Comparison of ENCODE assay signal across 26 cellular contexts in genomic region chr3:57586778-57587177, GRCh38. TPM values are rescaled to one million over a fixed set of nuclear protein-coding genes. Genes with fewer than 3 reads are reported as not detected.
DNase-seq lines count a peak whose midpoint lies in the region; ATAC-seq and TF ChIP-seq lines count a peak whose summit lies in the region.
"Had no signal": no experiment of that assay in that cellular context is flagged by ENCODE, and none has a peak within 500 bp of the region (broad histone marks: within the 10 kb centered on the region; RNA-seq: fewer than 3 reads in every experiment).

No MANE protein-coding gene starts in this region.

- TF ChIP-seq CTCF in VCaP (conservative IDR thresholded peaks at IDR 0.05) = no peak
- no peak for TF ChIP-seq CTCF in heart left ventricle (IDR thresholded peaks at IDR 0.05)

- H3K27ac ChIP-seq in VCaP = peak overlapping the region; percentile 80
- no peak overlapping the region for H3K27ac ChIP-seq in heart left ventricle
- H3K27ac ChIP-seq: coronary artery, lower lobe of right lung, right lobe of liver, suprapubic skin had no signal

- ATAC-seq in memory B cell (ENCODE audit: low read depth) (no peak), HG03175 (IDR thresholded peaks at IDR 0.05; ENCODE audit: unreplicated experiment) (no peak), heart left ventricle (no peak), HG03045 (IDR thresholded peaks at IDR 0.05; ENCODE audit: unreplicated experiment) (no peak)
- ATAC-seq: lower lobe of right lung, right lobe of liver had no signal

- peak; percentile 14 for DNase-seq in stimulated activated CD4-positive, alpha-beta T cell treated with anti-CD3 and anti-CD28 coated beads, Interleukin-15, amount 100 ng/mL, for 24 hours
- no peak for DNase-seq in stimulated activated CD4-positive, alpha-beta T cell treated with anti-CD3 and anti-CD28 coated beads, Interleukin-4, amount 100 ng/mL, for 1 hour
- DNase-seq in memory B cell (ENCODE audit: low spot score in 2 of 2) = no peak
- DNase-seq in heart left ventricle = no peak
- DNase-seq: effector memory CD4-positive, alpha-beta T cell; H7; head of caudate nucleus; kidney glomerular epithelial cell; lower lobe of right lung; NCI-H1092; NCI-H1694 treated with DMSO at 0.1 percent for 48 hours; NCI-H2171; NCI-H510A treated with DMSO at 0.1 percent for 48 hours; NK-92 treated with Interleukin-12 subunit alpha and Interleukin-12 subunit beta, amount 100 ng/mL, for 24 hours; right lobe of liver; SHP77; stimulated activated CD4-positive, alpha-beta T cell treated with anti-CD3 and anti-CD28 coated beads, Interleukin-12 subunit alpha, Interleukin-12 subunit beta, amount 100 ng/mL, for 4 hours; stimulated activated CD4-positive, alpha-beta T cell treated with anti-CD3 and anti-CD28 coated beads, Interleukin-4, amount 100 ng/mL, for 4 hours; stimulated activated naive CD4-positive, alpha-beta T cell had no signal

- peaks cover 0 to 55% (median 21%) of the 10 kb centered on the region in 12 donors for H3K4me1 ChIP-seq in heart left ventricle

- no peaks in the 10 kb centered on the region for H3K27me3 Mint-ChIP-seq in memory B cell
- H3K27me3 Mint-ChIP-seq: IgD-negative memory B cell had no signal

- no peak overlapping the region for H3K4me3 ChIP-seq in heart left ventricle
- H3K4me3 ChIP-seq: coronary artery, lower lobe of right lung, right lobe of liver, suprapubic skin had no signal

- H3K4me1 Mint-ChIP-seq in memory B cell = peaks cover 19% of the 10 kb centered on the region

- H3K36me3 ChIP-seq in heart left ventricle = peaks cover 0 to 48% (median 28%) of the 10 kb centered on the region in 9 donors

- no peak overlapping the region for H3K4me3 Mint-ChIP-seq in memory B cell
- H3K4me3 Mint-ChIP-seq: neural crest cell had no signal

- H3K27ac Mint-ChIP-seq in memory B cell = peak overlapping the region; percentile 45

- intact Hi-C loops in heart left ventricle (cut with DNase I) = no loop called here

- 76 to 78% (median 77%) methylated on average over 6 of the region's 6 CpGs for WGBS in heart left ventricle, 4 donors

- no peaks in the 10 kb centered on the region for H3K27me3 ChIP-seq in heart left ventricle
- H3K27me3 ChIP-seq: right lobe of liver, suprapubic skin had no signal

- TF ChIP-seq POLR2A in heart left ventricle (IDR thresholded peaks at IDR 0.05) = no peak

- peaks cover 9% of the 10 kb centered on the region for H3K36me3 Mint-ChIP-seq in memory B cell
- H3K36me3 Mint-ChIP-seq: IgD-negative memory B cell had no signal

- no peaks in the 10 kb centered on the region for H3K9me3 ChIP-seq in heart left ventricle
- H3K9me3 ChIP-seq: lower lobe of right lung, right lobe of liver, suprapubic skin had no signal

- H3K9me3 Mint-ChIP-seq in memory B cell = no peaks in the 10 kb centered on the region
- H3K9me3 Mint-ChIP-seq: IgD-negative memory B cell, neural crest cell had no signal

RNA-seq across cellular contexts. Expression of gene ARF4, which starts 10.4 kb away (rescaled TPM):
- total RNA-seq in heart left ventricle = 10 to 100 TPM; 56.6 to 99.8 (median 74.6) TPM
- 100 to 1,000 TPM in 1 of 2 donors, 10 to 100 TPM in 1; 37.9 to 159 TPM for polyA plus RNA-seq in heart left ventricle

RNA-seq across cellular contexts. Expression of gene PDE12, which starts 30.7 kb away (rescaled TPM):
- 10 to 100 TPM in 8 of 9 donors, 1 to 10 TPM in 1; 8.3 to 14.6 (median 12.8) TPM for total RNA-seq in heart left ventricle
- polyA plus RNA-seq in heart left ventricle = 10 to 100 TPM in 1 of 2 donors, 1 to 10 TPM in 1; 2.7 to 10.3 TPM

RNA-seq across cellular contexts. Expression of gene DNAH12, which starts 42.6 kb away (rescaled TPM):
- total RNA-seq in heart left ventricle = under 1 TPM in 3 of 9 donors, not detected in 6; 0.20 to 0.42 (median 0.32) TPM
- under 1 TPM in 1 of 2 donors, not detected in 1; 0.04 TPM for polyA plus RNA-seq in heart left ventricle
- total RNA-seq: H7 had no signal
- polyA plus RNA-seq: IgD-negative memory B cell had no signal
